ENCODE assay signal across 29 cellular contexts in genomic region chr9:17614929-17615328, GRCh38. TPM values are rescaled to one million over a fixed set of nuclear protein-coding genes. Genes with fewer than 3 reads are reported as not detected.
DNase-seq lines count a peak whose midpoint lies in the region; ATAC-seq and TF ChIP-seq lines count a peak whose summit lies in the region.
"Had no signal": no experiment of that assay in that cellular context is flagged by ENCODE, and none has a peak within 500 bp of the region (broad histone marks: within the 10 kb centered on the region; RNA-seq: fewer than 3 reads in every experiment).

No MANE protein-coding gene starts in this region.

- H3K36me3 ChIP-seq in GM23338 (ENCODE audit: insufficient read depth) (no peaks in the 10 kb centered on the region), OCI-LY7 (ENCODE audit: insufficient read depth, low read length) (no peaks in the 10 kb centered on the region)
- H3K36me3 ChIP-seq: neutrophil, sigmoid colon, suprapubic skin had no signal

- H3K4me3 Mint-ChIP-seq in GM23338 = no peak overlapping the region
- H3K4me3 Mint-ChIP-seq: activated naive CD8-positive, alpha-beta T cell treated with anti-CD3 and anti-CD28 coated beads, Interleukin-2, amount 50 U/mL, for 24 hours; IgD-negative memory B cell; stimulated activated naive B cell treated with anti-CD40 and anti-IgM and Interleukin-4, amounts not matched to agents 10 μg/mL and 1 μg/mL and 100 μg/mL, for 72 hours; T-helper 2 cell treated with Interferon-gamma antibody and Interleukin-4, amounts not matched to agents 5 μg/mL and 100 μg/mL, for 36 hours had no signal

- no peaks in the 10 kb centered on the region for H3F3A ChIP-seq in GM23338 (replicated peaks; ENCODE audit: low read depth)

- DNase-seq in Daoy (ENCODE audit: low read depth) = peak; percentile 45
- no peak for DNase-seq in GM23338 (ENCODE audit: low spot score)
- DNase-seq in NCI-H2029 treated with DMSO at 0.1 percent for 48 hours (lab: John Stamatoyannopoulos, UW) = peak; percentile 24
- peak; percentile 54 for DNase-seq in epithelial cell of esophagus (ENCODE audit: low read depth)
- no peak for DNase-seq in NCI-H446 (lab: John Stamatoyannopoulos, UW)
- DNase-seq in OCI-LY7 (ENCODE audit: low spot score) = no peak
- DNase-seq: activated CD4-positive, alpha-beta T cell treated with anti-CD3 and anti-CD28 coated beads for 4 hours; activated gamma-delta T cell treated with Interleukin-2 at 50 U/mL for 16 hours; activated naive CD8-positive, alpha-beta T cell treated with anti-CD3 and anti-CD28 coated beads, Interleukin-2, amount 50 U/mL, for 24 hours; activated T-cell treated with anti-CD3 and anti-CD28 coated beads, Interleukin-2, amount 50 U/mL, for 1 hour; Calu3; hippocampal formation; left colon; NCI-H1417; NCI-H2171 treated with DMSO at 0.1 percent for 48 hours; SHP77 treated with DMSO at 0.1 percent for 48 hours; sigmoid colon; stimulated activated CD4-positive, alpha-beta T cell treated with anti-CD3 and anti-CD28 coated beads, Interleukin-4, amount 100 ng/mL, for 24 hours; stimulated activated naive B cell treated with anti-CD40 and anti-IgM and Interleukin-4, amounts not matched to agents 10 μg/mL and 1 μg/mL and 100 μg/mL, for 72 hours had no signal

- H3K4me3 ChIP-seq in GM23338 (no peak overlapping the region), epithelial cell of esophagus (ENCODE audit: low read length) (no peak overlapping the region), OCI-LY7 (ENCODE audit: low read depth, low read length, poor library complexity, severe bottlenecking) (no peak overlapping the region)
- H3K4me3 ChIP-seq: dorsolateral prefrontal cortex, sigmoid colon, suprapubic skin had no signal

- H3K9me3 ChIP-seq in OCI-LY7 (ENCODE audit: low read length) = no peaks in the 10 kb centered on the region
- H3K9me3 ChIP-seq: neutrophil, sigmoid colon, suprapubic skin had no signal

- H3K4me1 ChIP-seq in GM23338 (ENCODE audit: insufficient read depth) (peaks cover 10% of the 10 kb centered on the region; the same call in 1 of the 2 replicates), OCI-LY7 (ENCODE audit: insufficient read depth, low read length, poor library complexity, severe bottlenecking) (no peaks in the 10 kb centered on the region)
- H3K4me1 ChIP-seq: sigmoid colon, suprapubic skin had no signal

- no peaks in the 10 kb centered on the region for H3K27me3 ChIP-seq in GM23338 (ENCODE audit: insufficient read depth)
- H3K27me3 ChIP-seq: neutrophil, sigmoid colon, suprapubic skin had no signal

- peak; percentile 49; the same call in 2 of the 3 replicates for ATAC-seq in GM23338
- no peak for ATAC-seq in HG03045 (IDR thresholded peaks at IDR 0.05; ENCODE audit: unreplicated experiment)
- ATAC-seq: activated naive CD8-positive, alpha-beta T cell treated with anti-CD3 and anti-CD28 coated beads, Interleukin-2, amount 50 U/mL, for 24 hours; left colon; Panc1; stimulated activated naive B cell treated with anti-CD40 and anti-IgM and Interleukin-4, amounts not matched to agents 10 μg/mL and 1 μg/mL and 100 μg/mL, for 72 hours had no signal

- no peak overlapping the region for H3K27ac ChIP-seq in GM23338 (ENCODE audit: low read depth)
- no peak overlapping the region for H3K27ac ChIP-seq in OCI-LY7 (ENCODE audit: low read depth, low read length, poor library complexity, severe bottlenecking)
- H3K27ac ChIP-seq: neutrophil, sigmoid colon, suprapubic skin, VCaP had no signal

- H3K4me2 ChIP-seq in GM23338 (no peak overlapping the region), OCI-LY7 (ENCODE audit: low read length) (no peak overlapping the region)

- H3K27ac Mint-ChIP-seq in GM23338 = no peak overlapping the region
- H3K27ac Mint-ChIP-seq: activated naive CD8-positive, alpha-beta T cell treated with anti-CD3 and anti-CD28 coated beads, Interleukin-2, amount 50 U/mL, for 24 hours; stimulated activated naive B cell treated with anti-CD40 and anti-IgM and Interleukin-4, amounts not matched to agents 10 μg/mL and 1 μg/mL and 100 μg/mL, for 72 hours; T-helper 2 cell treated with Interferon-gamma antibody and Interleukin-4, amounts not matched to agents 5 μg/mL and 100 μg/mL, for 36 hours had no signal

- intact Hi-C loops in OCI-LY7 (cut with micrococcal nuclease; ENCODE audit: unreplicated experiment) = loop anchor here (10.0 kb wide), 1 partner anchor 80 kb away; no protein-coding TSS in a partner anchor

- no peaks in the 10 kb centered on the region for H4K20me1 ChIP-seq in GM23338 (replicated peaks; ENCODE audit: insufficient read depth)
- H4K20me1 ChIP-seq in OCI-LY7 (ENCODE audit: insufficient read depth, low read length) = no peaks in the 10 kb centered on the region

- BruUV-seq in OCI-LY7 (replicated peaks; lab: Mats Ljungman, UMichigan) = no TSS peak

- peaks cover 12% of the 10 kb centered on the region; the same call in 2 of the 3 replicates for H3K4me1 Mint-ChIP-seq in GM23338
- H3K4me1 Mint-ChIP-seq: activated naive CD8-positive, alpha-beta T cell treated with anti-CD3 and anti-CD28 coated beads, Interleukin-2, amount 50 U/mL, for 24 hours; IgD-negative memory B cell; stimulated activated naive B cell treated with anti-CD40 and anti-IgM and Interleukin-4, amounts not matched to agents 10 μg/mL and 1 μg/mL and 100 μg/mL, for 72 hours had no signal

- H2AFZ ChIP-seq in GM23338 (no peak overlapping the region), OCI-LY7 (ENCODE audit: low read length) (no peak overlapping the region)

- H3K9me2 ChIP-seq in GM23338 (ENCODE audit: insufficient read depth) = no peaks in the 10 kb centered on the region
- H3K9me2 ChIP-seq in OCI-LY7 (ENCODE audit: insufficient read depth, low read length) = no peaks in the 10 kb centered on the region

- no peaks in the 10 kb centered on the region for H3K27me3 Mint-ChIP-seq in GM23338 (ENCODE audit: insufficient read depth, low read depth, poor library complexity)
- H3K27me3 Mint-ChIP-seq: activated naive CD8-positive, alpha-beta T cell treated with anti-CD3 and anti-CD28 coated beads, Interleukin-2, amount 50 U/mL, for 24 hours; IgD-negative memory B cell had no signal

- H3K36me3 Mint-ChIP-seq in GM23338 (ENCODE audit: low read depth) = no peaks in the 10 kb centered on the region
- H3K36me3 Mint-ChIP-seq: IgD-negative memory B cell; stimulated activated naive B cell treated with anti-CD40 and anti-IgM and Interleukin-4, amounts not matched to agents 10 μg/mL and 1 μg/mL and 100 μg/mL, for 72 hours had no signal

- H3K9me3 Mint-ChIP-seq in GM23338 = no peaks in the 10 kb centered on the region
- H3K9me3 Mint-ChIP-seq: IgD-negative memory B cell; stimulated activated naive B cell treated with anti-CD40 and anti-IgM and Interleukin-4, amounts not matched to agents 10 μg/mL and 1 μg/mL and 100 μg/mL, for 72 hours; T-helper 2 cell treated with Interferon-gamma antibody and Interleukin-4, amounts not matched to agents 5 μg/mL and 100 μg/mL, for 36 hours had no signal

- H3K79me2 ChIP-seq in GM23338 (replicated peaks; ENCODE audit: insufficient read depth) = no peaks in the 10 kb centered on the region
- no peaks in the 10 kb centered on the region for H3K79me2 ChIP-seq in OCI-LY7 (ENCODE audit: insufficient read depth, low read depth, low read length)

- CTCF ChIA-PET in OCI-LY7 (lab: Charles Lee; ENCODE audit: unreplicated experiment) = no interaction called here

- TF ChIP-seq CTCF in GM23338 (conservative IDR thresholded peaks at IDR 0.05; ENCODE audit: low read depth in 2 of 2) = no peak
- TF ChIP-seq CTCF in epithelial cell of esophagus (IDR thresholded peaks at IDR 0.05; ENCODE audit: insufficient read depth, low read depth, low read length, missing control alignments) = no peak
- TF ChIP-seq CTCF in OCI-LY7 (conservative IDR thresholded peaks at IDR 0.05; ENCODE audit: low read length) = no peak

- POLR2A ChIA-PET in OCI-LY7 (lab: Charles Lee) = interaction anchor here (0.8 kb wide), 1 partner anchor 15 kb away, joined by 3 read pairs; no protein-coding TSS in a partner anchor

TF ChIP-seq in GM23338, 12 proteins besides CTCF, POLR2A, EP300 and RAD21 (continues in another document):
- TF ChIP-seq CREB1 (CRISPR knock-in tag; IDR thresholded peaks at IDR 0.05; ENCODE audit: low read depth) = no peak
- TF ChIP-seq EZH2 (IDR thresholded peaks at IDR 0.05; ENCODE audit: low read depth, unreplicated experiment) = no peak
- TF ChIP-seq EZH2phosphoT487 (IDR thresholded peaks at IDR 0.05; ENCODE audit: unreplicated experiment) = no peak
- TF ChIP-seq POLR2AphosphoS5 (IDR thresholded peaks at IDR 0.05; ENCODE audit: low read depth) = no peak
- no peak for TF ChIP-seq NANOG (IDR thresholded peaks at IDR 0.05; ENCODE audit: borderline replicate concordance)
- no peak for TF ChIP-seq JUNB (IDR thresholded peaks at IDR 0.05; ENCODE audit: unreplicated experiment)
- TF ChIP-seq ZNF114 (CRISPR knock-in tag; IDR thresholded peaks at IDR 0.05) = no peak
- no peak for TF ChIP-seq REST (IDR thresholded peaks at IDR 0.05; ENCODE audit: unreplicated experiment)

RNA-seq across cellular contexts. Expression of gene SH3GL2, which starts 36.1 kb away (rescaled TPM):
- 0.17 TPM in 1 of 2 replicates, not detected in the other for total RNA-seq in Daoy (2014; rRNA removed; shearing (Covaris generic))
- total RNA-seq in GM23338 (2014; rRNA removed; shearing (Covaris generic)) = 7.0 and 8.6 TPM in 2 replicates
- polyA plus RNA-seq in GM23338 (2016; fragmentation: Nextera tagmentation; extraction: Ambion mirVana) = 4.1 and 5.9 TPM in 2 replicates
- total RNA-seq in OCI-LY7 (2014; rRNA removed; shearing (Covaris generic)) = not detected in 2 replicates
- not detected in 2 replicates for total RNA-seq in OCI-LY7 (2022)
- total RNA-seq: activated CD8-positive, alpha-beta memory T cell treated with anti-CD3 and anti-CD28 coated beads for 36 hours; posterior vena cava; suprapubic skin had no signal
- polyA plus RNA-seq: IgD-negative memory B cell had no signal

Comparison
In these comparisons a context has a peak if more than half of its experiments do, and no peak if none do; other contexts are left out.
1. DNase-seq: peak in Daoy (single experiment), NCI-H2029 treated with DMSO at 0.1 percent for 48 hours (single experiment) and epithelial cell of esophagus (single experiment); none in GM23338 (single experiment), NCI-H446 (0 of 2) and OCI-LY7 (single experiment).